19 cellular contexts compared by ENCODE assay signal in the genomic region with DNA sequence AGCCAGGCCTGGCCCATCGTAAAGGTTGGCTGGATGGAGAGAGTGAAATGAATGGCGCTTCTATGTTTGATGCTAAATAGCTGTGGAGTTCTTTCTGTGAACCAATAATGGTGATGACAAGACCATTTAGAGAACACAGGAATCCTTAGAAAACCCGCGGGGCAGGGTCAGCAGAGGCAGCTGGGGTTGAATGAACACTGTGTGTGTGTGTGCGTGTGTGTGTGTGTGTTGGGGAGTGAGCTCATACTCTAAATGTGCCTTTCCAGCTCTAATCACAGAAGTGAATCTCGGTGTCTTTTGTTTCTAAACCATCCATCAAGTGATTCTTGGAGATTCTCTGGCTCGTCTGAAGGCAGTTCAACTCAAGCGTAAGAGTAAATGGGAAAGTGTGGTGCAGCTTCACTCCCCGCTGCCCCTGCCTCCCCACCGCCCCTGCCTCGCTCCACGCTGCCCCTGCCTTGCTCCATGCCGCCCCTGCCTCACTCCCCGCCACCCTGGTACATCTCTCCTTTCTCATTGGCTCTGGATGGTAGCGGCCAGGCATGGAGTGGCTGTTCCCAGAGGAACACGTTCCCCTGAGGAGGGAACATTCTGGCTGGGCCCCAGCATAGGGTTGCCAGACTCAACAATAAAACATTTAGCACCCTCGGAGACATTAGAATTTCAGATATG. TPM values are rescaled to one million over a fixed set of nuclear protein-coding genes. Genes with fewer than 3 reads are reported as not detected.
DNase-seq lines count a peak whose midpoint lies in the region; ATAC-seq and TF ChIP-seq lines count a peak whose summit lies in the region.
"Had no signal": no experiment of that assay in that cellular context is flagged by ENCODE, and none has a peak within 500 bp of the region (broad histone marks: within the 10 kb centered on the region; RNA-seq: fewer than 3 reads in every experiment).

No MANE protein-coding gene starts in this region.

- H3K79me2 ChIP-seq in smooth muscle cell (ENCODE audit: low read depth) = no peaks in the 10 kb centered on the region

- peaks cover 15 to 18% of the 10 kb centered on the region in 2 donors for H3K36me3 Mint-ChIP-seq in activated T-cell treated with anti-CD3 and anti-CD28 coated beads, Interleukin-2, amount 50 U/mL, for 72 hours (ENCODE audit: insufficient read depth in 2 of 2)

- no peaks in the 10 kb centered on the region for H3K4me1 ChIP-seq in smooth muscle cell (ENCODE audit: low read depth)

- no peaks in the 10 kb centered on the region for H3K27me3 Mint-ChIP-seq in activated T-cell treated with anti-CD3 and anti-CD28 coated beads, Interleukin-2, amount 50 U/mL, for 72 hours (ENCODE audit: low read depth)
- H3K27me3 Mint-ChIP-seq: stimulated activated naive CD8-positive, alpha-beta T cell treated with anti-CD3 and anti-CD28 coated beads, Interleukin-15, Interleukin-2, amounts not matched to agents 100 ng/mL and 50 ng/mL, for 24 hours had no signal

- no peaks in the 10 kb centered on the region for H4K20me1 ChIP-seq in smooth muscle cell (ENCODE audit: low read depth)

- TF ChIP-seq CTCF in choroid plexus epithelial cell (conservative IDR thresholded peaks at IDR 0.05; ENCODE audit: low read depth, low read length) (no peak), smooth muscle cell (IDR thresholded peaks at IDR 0.05; ENCODE audit: borderline replicate concordance, insufficient read depth, poor library complexity, severe bottlenecking) (no peak)

- no peaks in the 10 kb centered on the region for H3K36me3 ChIP-seq in smooth muscle cell (ENCODE audit: low read depth)

- H3K9ac ChIP-seq in smooth muscle cell (ENCODE audit: low read depth) = no peak overlapping the region

- ATAC-seq in activated T-cell treated with anti-CD3 and anti-CD28 coated beads, Interleukin-2, amount 50 U/mL, for 72 hours (replicated peaks in 1 of 2) = no peak
- ATAC-seq: activated CD4-positive, alpha-beta T cell treated with anti-CD3 and anti-CD28 coated beads for 36 hours; Panc1 had no signal

- no peaks in the 10 kb centered on the region for H3F3A ChIP-seq in smooth muscle cell (ENCODE audit: low read depth)

- H3K4me3 Mint-ChIP-seq in activated T-cell treated with anti-CD3 and anti-CD28 coated beads, Interleukin-2, amount 50 U/mL, for 72 hours = no peak overlapping the region
- H3K4me3 Mint-ChIP-seq: activated CD4-positive, alpha-beta T cell treated with anti-CD3 and anti-CD28 coated beads for 36 hours; activated naive CD8-positive, alpha-beta T cell treated with anti-CD3 and anti-CD28 coated beads, Interleukin-2, amount 10 ng/mL, durations not matched to agents 7 days and 5 days; naive B cell; stimulated activated naive CD8-positive, alpha-beta T cell treated with anti-CD3 and anti-CD28 coated beads, Interleukin-15, Interleukin-2, amounts not matched to agents 100 ng/mL and 50 ng/mL, for 24 hours; T-helper 1 cell treated with Interleukin-12 subunit alpha and Interleukin-12 subunit beta and Interleukin-4 antibody, amounts not matched to agents 30 μg/mL and 1 μg/mL, for 36 hours had no signal

- peaks cover 10 to 16% of the 10 kb centered on the region in 2 donors for H3K9me3 Mint-ChIP-seq in activated T-cell treated with anti-CD3 and anti-CD28 coated beads, Interleukin-2, amount 50 U/mL, for 72 hours

- no peak overlapping the region for H3K4me2 ChIP-seq in smooth muscle cell

- peaks cover 5% of the 10 kb centered on the region for H3K9me3 ChIP-seq in smooth muscle cell (replicated peaks; ENCODE audit: low read depth)

- H3K27ac Mint-ChIP-seq in activated T-cell treated with anti-CD3 and anti-CD28 coated beads, Interleukin-2, amount 50 U/mL, for 72 hours = no peak overlapping the region
- H3K27ac Mint-ChIP-seq: activated CD4-positive, alpha-beta T cell treated with anti-CD3 and anti-CD28 coated beads for 36 hours; activated naive CD8-positive, alpha-beta T cell treated with anti-CD3 and anti-CD28 coated beads, Interleukin-2, amount 10 ng/mL, durations not matched to agents 7 days and 5 days; stimulated activated naive CD8-positive, alpha-beta T cell treated with anti-CD3 and anti-CD28 coated beads, Interleukin-15, Interleukin-2, amounts not matched to agents 100 ng/mL and 50 ng/mL, for 24 hours; T-helper 1 cell treated with Interleukin-12 subunit alpha and Interleukin-12 subunit beta and Interleukin-4 antibody, amounts not matched to agents 30 μg/mL and 1 μg/mL, for 36 hours had no signal

- H3K27ac ChIP-seq in layer of hippocampus (ENCODE audit: low read depth, low read length) = peak overlapping the region; percentile 62
- no peak overlapping the region for H3K27ac ChIP-seq in smooth muscle cell (ENCODE audit: low read depth)
- H3K27ac ChIP-seq: C4-2B had no signal

- WGBS in smooth muscle cell (ENCODE audit: low lambda C conversion rate) = 64% methylated on average over 11 of the region's 17 CpGs

- H3K4me3 ChIP-seq in choroid plexus epithelial cell (ENCODE audit: low read depth, low read length) = no peak overlapping the region
- no peak overlapping the region for H3K4me3 ChIP-seq in smooth muscle cell

- H3K4me1 Mint-ChIP-seq in activated T-cell treated with anti-CD3 and anti-CD28 coated beads, Interleukin-2, amount 50 U/mL, for 72 hours (ENCODE audit: low read depth) = no peaks in the 10 kb centered on the region
- H3K4me1 Mint-ChIP-seq: activated CD4-positive, alpha-beta T cell treated with anti-CD3 and anti-CD28 coated beads for 36 hours had no signal

- H3K27me3 ChIP-seq in layer of hippocampus (ENCODE audit: control insufficient read depth, insufficient read depth, low read length) (no peaks in the 10 kb centered on the region), smooth muscle cell (ENCODE audit: low read depth) (no peaks in the 10 kb centered on the region)

- H2AFZ ChIP-seq in smooth muscle cell (ENCODE audit: low read depth) = no peak overlapping the region

- DNase-seq in NCI-H187 (lab: John Stamatoyannopoulos, UW) (peak; percentile 31 to 32), choroid plexus epithelial cell (ENCODE audit: low read depth) (peak; percentile 78), retina (peak; percentile 88), NCI-H1436 (lab: John Stamatoyannopoulos, UW) (no peak), smooth muscle cell (lab: John Stamatoyannopoulos, UW; ENCODE audit: unreplicated experiment) (no peak)
- DNase-seq in activated naive CD4-positive, alpha-beta T cell treated with anti-CD3 and anti-CD28 coated beads, Interleukin-2, amount 50 U/mL, for 16 hours = no peak
- DNase-seq in activated T-cell treated with anti-CD3 and anti-CD28 coated beads, Interleukin-2, amount 50 U/mL, for 72 hours = no peak
- DNase-seq: activated CD4-positive, alpha-beta T cell treated with anti-CD3 and anti-CD28 coated beads for 36 hours; activated naive CD8-positive, alpha-beta T cell treated with anti-CD3 and anti-CD28 coated beads, Interleukin-2, amount 10 ng/mL, durations not matched to agents 7 days and 5 days; dermis blood vessel endothelial cell; kidney glomerular epithelial cell; naive B cell; NCI-H1048 had no signal

RNA-seq across cellular contexts. Expression of a gene that starts 21.2 kb away (rescaled TPM):
- under 1 TPM in 1 of 2 donors, not detected in 1; 0.19 TPM for total RNA-seq in activated T-cell treated with anti-CD3 and anti-CD28 coated beads, Interleukin-2, amount 50 U/mL, for 72 hours
- not detected in 2 replicates for total RNA-seq in smooth muscle cell
- polyA plus RNA-seq in smooth muscle cell = 0.05 and 0.63 TPM in 2 replicates
- total RNA-seq: activated CD4-positive, alpha-beta T cell treated with anti-CD3 and anti-CD28 coated beads for 36 hours; fibroblast of villous mesenchyme had no signal

RNA-seq across cellular contexts. Expression of a gene that starts 46.1 kb away (rescaled TPM):
- 10 to 100 TPM; 51.4 to 54.0 TPM for total RNA-seq in activated T-cell treated with anti-CD3 and anti-CD28 coated beads, Interleukin-2, amount 50 U/mL, for 72 hours
- 14.1 and 20.0 TPM in 2 replicates for total RNA-seq in smooth muscle cell
- polyA plus RNA-seq in smooth muscle cell = 107 and 119 TPM in 2 replicates

RNA-seq across cellular contexts. Expression of a gene that starts 52.8 kb away (rescaled TPM):
- total RNA-seq in activated T-cell treated with anti-CD3 and anti-CD28 coated beads, Interleukin-2, amount 50 U/mL, for 72 hours = 10 to 100 TPM; 52.0 to 55.3 TPM
- 21.1 and 54.7 TPM in 2 replicates for total RNA-seq in smooth muscle cell
- 53.6 and 63.5 TPM in 2 replicates for polyA plus RNA-seq in smooth muscle cell

RNA-seq across cellular contexts. Expression of a gene that starts 52.9 kb away (rescaled TPM):
- total RNA-seq in activated T-cell treated with anti-CD3 and anti-CD28 coated beads, Interleukin-2, amount 50 U/mL, for 72 hours = 10 to 100 TPM; 74.7 to 84.5 TPM
- 164 and 186 TPM in 2 replicates for total RNA-seq in smooth muscle cell
- 158 and 161 TPM in 2 replicates for polyA plus RNA-seq in smooth muscle cell

Comparison
In these comparisons a context has a peak if more than half of its experiments do, and no peak if none do; other contexts are left out.
1. DNase-seq: peak in NCI-H187 (2 of 2), choroid plexus epithelial cell (single experiment) and retina (single experiment); none in activated naive CD4-positive, alpha-beta T cell treated with anti-CD3 and anti-CD28 coated beads, Interleukin-2, amount 50 U/mL, for 16 hours (single experiment), activated T-cell treated with anti-CD3 and anti-CD28 coated beads, Interleukin-2, amount 50 U/mL, for 72 hours (0 of 2), NCI-H1436 (single experiment) and smooth muscle cell (single experiment).